Comparison of ENCODE assay signal across 17 cellular contexts in the genomic region with DNA sequence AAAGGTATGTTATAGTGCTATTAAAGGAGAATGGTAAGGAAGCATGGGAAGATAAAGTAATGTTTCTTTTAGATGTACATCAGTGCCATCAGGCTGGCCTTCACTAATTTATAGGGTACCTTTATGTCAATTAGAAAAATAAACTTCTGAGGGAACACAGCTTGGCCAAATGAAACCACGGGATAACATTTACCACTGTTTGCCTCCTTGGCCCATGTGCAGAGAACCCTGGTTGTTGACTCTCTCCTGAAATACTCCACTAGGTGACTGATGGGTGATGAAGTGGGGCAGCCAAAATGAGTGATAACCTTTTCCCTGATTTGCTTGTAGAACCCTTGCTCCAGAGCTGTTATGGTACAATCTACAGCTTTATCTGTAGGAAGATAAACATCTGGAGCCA. TPM values are rescaled to one million over a fixed set of nuclear protein-coding genes. Genes with fewer than 3 reads are reported as not detected.
A peak's percentile ranks its signal among the peaks of the same experiment; 100 is the strongest.
DNase-seq lines count a peak whose midpoint lies in the region; ATAC-seq and TF ChIP-seq lines count a peak whose summit lies in the region.
"Had no signal": no experiment of that assay in that cellular context is flagged by ENCODE, and none has a peak within 500 bp of the region (broad histone marks: within the 10 kb centered on the region; RNA-seq: fewer than 3 reads in every experiment).

No MANE protein-coding gene starts in this region.

- intact Hi-C loops in Calu3 (cut with micrococcal nuclease; ENCODE audit: unreplicated experiment) (no loop called here), right lobe of liver (cut with DNase I) (no loop called here), stomach (cut with DNase I; ENCODE audit: low total_unique reads) (no loop called here)

- in situ Hi-C loops in G401 (cut with HindIII; ENCODE audit: low sequenced_read_pairs), result no loop called here

- no peak for ATAC-seq in T-helper 17 cell
- ATAC-seq in right lobe of liver, result peak in 3 of 4 donors; percentile 10 to 71 (median 51)
- ATAC-seq: GM23338 had no signal

- H3K4me1 ChIP-seq in right lobe of liver (peaks cover 0 to 43% (median 15%) of the 10 kb centered on the region in 4 donors), stomach (peaks cover 17 to 74% (median 49%) of the 10 kb centered on the region in 4 donors)
- H3K4me1 ChIP-seq: parathyroid adenoma had no signal

- H3K36me3 ChIP-seq in right lobe of liver (peaks cover 7 to 69% (median 33%) of the 10 kb centered on the region in 4 donors), stomach (peaks cover 26 to 98% (median 97%) of the 10 kb centered on the region in 4 donors)

- H3K27me3 Mint-ChIP-seq in Calu3 (ENCODE audit: unreplicated experiment) (no peaks in the 10 kb centered on the region), T-helper 17 cell (no peaks in the 10 kb centered on the region)

- TF ChIP-seq POLR2A in right lobe of liver (IDR thresholded peaks at IDR 0.05) (no peak), stomach (IDR thresholded peaks at IDR 0.05) (no peak)

- H3K4me3 Mint-ChIP-seq in Calu3 (ENCODE audit: low read depth, unreplicated experiment) (no peak overlapping the region), T-helper 17 cell (no peak overlapping the region)
- H3K4me3 Mint-ChIP-seq: brain, GM23338 had no signal

- CTCF ChIA-PET in Calu3 (lab: Charles Lee), result no interaction called here

- H3K27ac Mint-ChIP-seq in Calu3 (ENCODE audit: unreplicated experiment) (peak overlapping the region; percentile 51), T-helper 17 cell (peak overlapping the region; percentile 78)
- H3K27ac Mint-ChIP-seq: GM23338 had no signal

- H3K36me3 Mint-ChIP-seq in Calu3 (ENCODE audit: insufficient read depth, unreplicated experiment) (peaks cover 74% of the 10 kb centered on the region), T-helper 17 cell (ENCODE audit: low read depth) (peaks cover 22% of the 10 kb centered on the region)
- H3K36me3 Mint-ChIP-seq: brain had no signal

- H3K4me3 ChIP-seq in right lobe of liver, result no peak overlapping the region
- H3K4me3 ChIP-seq in stomach, result no peak overlapping the region
- H3K4me3 ChIP-seq: GM23338 had no signal

- WGBS in right lobe of liver (ENCODE audit: insufficient coverage, low coverage, low lambda C conversion rate, missing lambda C conversion rate), result 20% methylated on average over 1 of the region's 1 CpG
- WGBS in stomach, 5 donors, result 11 to 63% (median 55%) methylated on average over 1 of the region's 1 CpG

- H3K27me3 ChIP-seq in right lobe of liver (no peaks in the 10 kb centered on the region), stomach (no peaks in the 10 kb centered on the region)

- no peak for TF ChIP-seq EP300 in stomach (IDR thresholded peaks at IDR 0.05)

- no peaks in the 10 kb centered on the region for H3K9me3 Mint-ChIP-seq in Calu3 (ENCODE audit: low read depth, unreplicated experiment)
- H3K9me3 Mint-ChIP-seq: brain, GM23338 had no signal

- BruUV-seq in Calu3 (replicated peaks; lab: Mats Ljungman, UMichigan), result no TSS peak

- peaks cover 37% of the 10 kb centered on the region for H3K4me1 Mint-ChIP-seq in Calu3 (ENCODE audit: low read depth, unreplicated experiment)
- H3K4me1 Mint-ChIP-seq in T-helper 17 cell, result peaks cover 32% of the 10 kb centered on the region

- TF ChIP-seq CTCF in Calu3 (IDR thresholded peaks at IDR 0.05; ENCODE audit: unreplicated experiment) (no peak), right lobe of liver (IDR thresholded peaks at IDR 0.05) (no peak), stomach (IDR thresholded peaks at IDR 0.05) (no peak)

- DNase-seq in Calu3 (no peak), T-helper 17 cell (no peak), right lobe of liver (peak in 1 of 3 donors; percentile 64), stomach (no peak), substantia nigra (lab: John Stamatoyannopoulos, UW) (no peak), G401 (ENCODE audit: low spot score) (no peak), NCI-H2171 (lab: John Stamatoyannopoulos, UW) (no peak)
- DNase-seq: activated CD4-positive, CD25-positive, alpha-beta regulatory T cell treated with anti-CD3 and anti-CD28 coated beads, Interleukin-2, amount 50 U/mL, for 72 hours; effector CD4-positive, alpha-beta T cell; foreskin melanocyte; KG1; NCI-H1436 had no signal

- H3K27ac ChIP-seq in right lobe of liver (peak overlapping the region in 1 of 3 donors; percentile 44), stomach (peak overlapping the region in 4 of 5 donors; percentile 39 to 75 (median 53)), substantia nigra (ENCODE audit: low read depth, low read length, poor library complexity, severe bottlenecking) (no peak overlapping the region)
- H3K27ac ChIP-seq: parathyroid adenoma had no signal

- H3K9me3 ChIP-seq in T-helper 17 cell (ENCODE audit: control insufficient read depth, low read length, poor library complexity, severe bottlenecking), result no peaks in the 10 kb centered on the region
- no peaks in the 10 kb centered on the region for H3K9me3 ChIP-seq in right lobe of liver
- no peaks in the 10 kb centered on the region for H3K9me3 ChIP-seq in stomach

RNA-seq across cellular contexts. Expression of a gene that starts 9.5 kb away (rescaled TPM):
- total RNA-seq in Calu3 (2022), result 20.6 and 26.1 TPM in 2 replicates
- total RNA-seq in T-helper 17 cell, result 10 to 100 TPM; 17.5 to 19.9 TPM
- total RNA-seq in right lobe of liver, result 1 to 10 TPM; 3.1 to 7.2 (median 4.5) TPM
- 10 to 100 TPM in 2 of 5 donors, 1 to 10 TPM in 3; 4.1 to 11.3 (median 7.8) TPM for total RNA-seq in stomach
- 1 to 10 TPM; 3.7 to 4.4 (median 4.1) TPM for polyA plus RNA-seq in stomach
- 0.03 and 0.06 TPM in 2 replicates for total RNA-seq in G401 (2014; rRNA removed; shearing (Covaris generic))

RNA-seq across cellular contexts. Expression of a gene that starts 41.6 kb away (rescaled TPM):
- total RNA-seq in Calu3 (2022) (not detected in 2 replicates), T-helper 17 cell (not detected), right lobe of liver (10 to 100 TPM; 23.3 to 40.7 (median 33.4) TPM), stomach (not detected)
- not detected for polyA plus RNA-seq in stomach
- not detected in 2 replicates for total RNA-seq in G401 (2014; rRNA removed; shearing (Covaris generic))
- total RNA-seq: GM23338, mesenteric fat pad, NCI-H460 had no signal
- polyA plus RNA-seq: GM23338 had no signal

Comparison
In these comparisons a context has a peak if more than half of its experiments do, and no peak if none do; other contexts are left out.
1. RNA of a gene that starts 41.6 kb away (total RNA-seq): 23.3 to 40.7 TPM in right lobe of liver; not detected in Calu3, not detected in T-helper 17 cell, not detected in stomach and not detected in G401; every median in the first group is over 10 times any median in the second.